In the genomic region with DNA sequence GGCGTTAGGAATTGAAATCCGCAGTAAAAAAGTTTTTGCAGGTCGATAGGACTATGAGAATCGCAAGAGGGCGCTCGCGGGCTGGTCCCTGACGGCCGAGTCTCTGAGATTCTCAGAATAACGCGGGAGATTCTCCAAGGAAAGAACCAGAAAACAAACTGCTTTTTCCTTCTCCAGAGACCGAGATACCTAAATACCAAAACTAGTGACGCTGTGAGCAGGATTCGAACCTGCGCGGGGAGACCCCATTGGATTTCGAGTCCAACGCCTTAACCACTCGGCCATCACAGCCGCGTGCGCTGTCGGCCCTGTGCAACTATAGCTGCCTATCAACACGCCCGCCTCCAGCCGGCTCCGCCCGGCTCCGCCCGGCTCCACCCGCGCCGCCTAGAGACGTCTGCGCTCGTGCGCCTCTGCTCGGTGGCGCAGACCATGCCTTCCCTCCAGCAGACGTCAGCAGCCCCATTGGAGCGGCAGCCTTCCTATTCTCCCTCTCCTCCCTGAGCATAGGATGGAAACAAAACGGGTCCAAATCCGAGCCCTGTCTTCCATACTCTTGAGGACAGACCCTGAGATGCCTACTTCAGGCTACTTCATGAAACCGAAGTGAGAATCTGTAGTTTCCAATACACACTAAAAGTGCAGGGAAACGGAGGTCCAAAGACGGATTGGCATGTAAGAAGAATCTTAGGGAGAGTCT, we compare ENCODE assay signal across 1 cellular context.
TF ChIP-seq lines count a peak whose summit lies in the region.

No MANE protein-coding gene starts in this region.

TF ChIP-seq in HepG2, 621 proteins besides CTCF, POLR2A, EP300 and RAD21 (continued from another document and continues in another):
- TF ChIP-seq ZGPAT (CRISPR knock-in tag; IDR thresholded peaks at IDR 0.05) = peak; percentile 90
- 0 out of 2 replicates have a peak, but pooled peaks have one; percentile 50 for TF ChIP-seq ZNF205 (CRISPR knock-in tag; IDR thresholded peaks at IDR 0.05)
- peak; percentile 82 for TF ChIP-seq GATAD2A (CRISPR knock-in tag; IDR thresholded peaks at IDR 0.05)
- no peak for TF ChIP-seq ZFP1 (CRISPR knock-in tag; IDR thresholded peaks at IDR 0.05)
- no peak for TF ChIP-seq HIVEP1 (CRISPR knock-in tag; IDR thresholded peaks at IDR 0.05)
- peak; percentile 49 for TF ChIP-seq POLR2G (IDR thresholded peaks at IDR 0.05; ENCODE audit: low read depth, low read length)
- TF ChIP-seq, protein P1, sequence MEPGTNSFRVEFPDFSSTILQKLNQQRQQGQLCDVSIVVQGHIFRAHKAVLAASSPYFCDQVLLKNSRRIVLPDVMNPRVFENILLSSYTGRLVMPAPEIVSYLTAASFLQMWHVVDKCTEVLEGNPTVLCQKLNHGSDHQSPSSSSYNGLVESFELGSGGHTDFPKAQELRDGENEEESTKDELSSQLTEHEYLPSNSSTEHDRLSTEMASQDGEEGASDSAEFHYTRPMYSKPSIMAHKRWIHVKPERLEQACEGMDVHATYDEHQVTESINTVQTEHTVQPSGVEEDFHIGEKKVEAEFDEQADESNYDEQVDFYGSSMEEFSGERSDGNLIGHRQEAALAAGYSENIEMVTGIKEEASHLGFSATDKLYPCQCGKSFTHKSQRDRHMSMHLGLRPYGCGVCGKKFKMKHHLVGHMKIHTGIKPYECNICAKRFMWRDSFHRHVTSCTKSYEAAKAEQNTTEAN (CRISPR knock-in tag; conservative IDR thresholded peaks at IDR 0.05) = 0 out of 2 replicates have a peak, but pooled peaks have one; percentile 29
- 0 out of 2 replicates have a peak, but pooled peaks have one; percentile 44 for TF ChIP-seq RBFOX2 (IDR thresholded peaks at IDR 0.05; ENCODE audit: low read depth, low read length)
- peak; percentile 74; the same call in 1 of the 2 replicates for TF ChIP-seq TIGD3 (CRISPR knock-in tag; IDR thresholded peaks at IDR 0.05; ENCODE audit: borderline replicate concordance)
- peak; percentile 62; the same call in 1 of the 2 replicates for TF ChIP-seq ZNF768 (CRISPR knock-in tag; IDR thresholded peaks at IDR 0.05)
- TF ChIP-seq TGIF2 (CRISPR knock-in tag; IDR thresholded peaks at IDR 0.05) = 0 out of 2 replicates have a peak, but pooled peaks have one; percentile 14
- peak; percentile 56 for TF ChIP-seq ZBED4 (CRISPR knock-in tag; IDR thresholded peaks at IDR 0.05; ENCODE audit: borderline replicate concordance)
- TF ChIP-seq ADNP (CRISPR knock-in tag; IDR thresholded peaks at IDR 0.05) = peak; percentile 55; the same call in 1 of the 2 replicates
- peak; percentile 81; the same call in 1 of the 2 replicates for TF ChIP-seq SP5 (CRISPR knock-in tag; IDR thresholded peaks at IDR 0.05; ENCODE audit: borderline replicate concordance, low read depth)
- TF ChIP-seq ELF1 (CRISPR knock-in tag; IDR thresholded peaks at IDR 0.05) = peak; percentile 10
- no peak for TF ChIP-seq MIER2 (CRISPR knock-in tag; IDR thresholded peaks at IDR 0.05)
- peak; percentile 42 for TF ChIP-seq POGZ (CRISPR knock-in tag; IDR thresholded peaks at IDR 0.05)
- peak; percentile 41; the same call in 1 of the 2 replicates for TF ChIP-seq SPEN (CRISPR knock-in tag; IDR thresholded peaks at IDR 0.05; ENCODE audit: low read depth)
- no peak for TF ChIP-seq HNRNPH1 (optimal IDR thresholded peaks at IDR 0.05; ENCODE audit: low read depth, low read length)
- TF ChIP-seq SETDB1 (CRISPR knock-in tag; IDR thresholded peaks at IDR 0.05; ENCODE audit: borderline replicate concordance) = no peak
- TF ChIP-seq HMG20A (CRISPR knock-in tag; IDR thresholded peaks at IDR 0.05; ENCODE audit: borderline replicate concordance) = no peak
- peak; percentile 37; the same call in 1 of the 2 replicates for TF ChIP-seq NFIC (IDR thresholded peaks at IDR 0.05; ENCODE audit: low read length)
- TF ChIP-seq FOSL2 (CRISPR knock-in tag; IDR thresholded peaks at IDR 0.05) = peak; percentile 45
- peak; percentile 79 for TF ChIP-seq ELF3 (CRISPR knock-in tag; IDR thresholded peaks at IDR 0.05)
- peak; percentile 62 for TF ChIP-seq TEAD3 (CRISPR knock-in tag; optimal IDR thresholded peaks at IDR 0.05; ENCODE audit: borderline replicate concordance)
- peak; percentile 59; the same call in 1 of the 2 replicates for TF ChIP-seq ZNF362 (CRISPR knock-in tag; IDR thresholded peaks at IDR 0.05; ENCODE audit: borderline replicate concordance)
- TF ChIP-seq HOXA7 (CRISPR knock-in tag; IDR thresholded peaks at IDR 0.05) = no peak
- TF ChIP-seq, protein P2, sequence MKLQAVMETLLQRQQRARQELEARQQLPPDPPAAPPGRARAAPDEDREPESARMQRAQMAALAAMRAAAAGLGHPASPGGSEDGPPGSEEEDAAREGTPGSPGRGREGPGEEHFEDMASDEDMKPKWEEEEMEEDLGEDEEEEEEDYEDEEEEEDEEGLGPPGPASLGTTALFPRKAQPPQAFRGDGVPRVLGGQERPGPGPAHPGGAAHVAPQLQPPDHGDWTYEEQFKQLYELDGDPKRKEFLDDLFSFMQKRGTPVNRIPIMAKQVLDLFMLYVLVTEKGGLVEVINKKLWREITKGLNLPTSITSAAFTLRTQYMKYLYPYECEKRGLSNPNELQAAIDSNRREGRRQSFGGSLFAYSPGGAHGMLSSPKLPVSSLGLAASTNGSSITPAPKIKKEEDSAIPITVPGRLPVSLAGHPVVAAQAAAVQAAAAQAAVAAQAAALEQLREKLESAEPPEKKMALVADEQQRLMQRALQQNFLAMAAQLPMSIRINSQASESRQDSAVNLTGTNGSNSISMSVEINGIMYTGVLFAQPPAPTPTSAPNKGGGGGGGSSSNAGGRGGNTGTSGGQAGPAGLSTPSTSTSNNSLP (IDR thresholded peaks at IDR 0.05; ENCODE audit: low read depth, low read length) = peak; percentile 56; the same call in 1 of the 2 replicates
- TF ChIP-seq SIN3A (IDR thresholded peaks at IDR 0.05; ENCODE audit: borderline replicate concordance, low read depth, low read length) = peak; percentile 56; the same call in 1 of the 2 replicates
- peak; percentile 73 for TF ChIP-seq ZNF503 (CRISPR knock-in tag; IDR thresholded peaks at IDR 0.05)
- 0 out of 2 replicates have a peak, but pooled peaks have one; percentile 74 for TF ChIP-seq PRMT3 (CRISPR knock-in tag; IDR thresholded peaks at IDR 0.05; ENCODE audit: borderline replicate concordance, low read depth)
- TF ChIP-seq, protein P3, sequence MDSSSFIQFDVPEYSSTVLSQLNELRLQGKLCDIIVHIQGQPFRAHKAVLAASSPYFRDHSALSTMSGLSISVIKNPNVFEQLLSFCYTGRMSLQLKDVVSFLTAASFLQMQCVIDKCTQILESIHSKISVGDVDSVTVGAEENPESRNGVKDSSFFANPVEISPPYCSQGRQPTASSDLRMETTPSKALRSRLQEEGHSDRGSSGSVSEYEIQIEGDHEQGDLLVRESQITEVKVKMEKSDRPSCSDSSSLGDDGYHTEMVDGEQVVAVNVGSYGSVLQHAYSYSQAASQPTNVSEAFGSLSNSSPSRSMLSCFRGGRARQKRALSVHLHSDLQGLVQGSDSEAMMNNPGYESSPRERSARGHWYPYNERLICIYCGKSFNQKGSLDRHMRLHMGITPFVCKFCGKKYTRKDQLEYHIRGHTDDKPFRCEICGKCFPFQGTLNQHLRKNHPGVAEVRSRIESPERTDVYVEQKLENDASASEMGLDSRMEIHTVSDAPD (CRISPR knock-in tag; IDR thresholded peaks at IDR 0.05) = peak; percentile 84
- TF ChIP-seq NFKB2 (CRISPR knock-in tag; IDR thresholded peaks at IDR 0.05; ENCODE audit: borderline replicate concordance) = peak; percentile 94; the same call in 1 of the 2 replicates
- TF ChIP-seq, protein P4, sequence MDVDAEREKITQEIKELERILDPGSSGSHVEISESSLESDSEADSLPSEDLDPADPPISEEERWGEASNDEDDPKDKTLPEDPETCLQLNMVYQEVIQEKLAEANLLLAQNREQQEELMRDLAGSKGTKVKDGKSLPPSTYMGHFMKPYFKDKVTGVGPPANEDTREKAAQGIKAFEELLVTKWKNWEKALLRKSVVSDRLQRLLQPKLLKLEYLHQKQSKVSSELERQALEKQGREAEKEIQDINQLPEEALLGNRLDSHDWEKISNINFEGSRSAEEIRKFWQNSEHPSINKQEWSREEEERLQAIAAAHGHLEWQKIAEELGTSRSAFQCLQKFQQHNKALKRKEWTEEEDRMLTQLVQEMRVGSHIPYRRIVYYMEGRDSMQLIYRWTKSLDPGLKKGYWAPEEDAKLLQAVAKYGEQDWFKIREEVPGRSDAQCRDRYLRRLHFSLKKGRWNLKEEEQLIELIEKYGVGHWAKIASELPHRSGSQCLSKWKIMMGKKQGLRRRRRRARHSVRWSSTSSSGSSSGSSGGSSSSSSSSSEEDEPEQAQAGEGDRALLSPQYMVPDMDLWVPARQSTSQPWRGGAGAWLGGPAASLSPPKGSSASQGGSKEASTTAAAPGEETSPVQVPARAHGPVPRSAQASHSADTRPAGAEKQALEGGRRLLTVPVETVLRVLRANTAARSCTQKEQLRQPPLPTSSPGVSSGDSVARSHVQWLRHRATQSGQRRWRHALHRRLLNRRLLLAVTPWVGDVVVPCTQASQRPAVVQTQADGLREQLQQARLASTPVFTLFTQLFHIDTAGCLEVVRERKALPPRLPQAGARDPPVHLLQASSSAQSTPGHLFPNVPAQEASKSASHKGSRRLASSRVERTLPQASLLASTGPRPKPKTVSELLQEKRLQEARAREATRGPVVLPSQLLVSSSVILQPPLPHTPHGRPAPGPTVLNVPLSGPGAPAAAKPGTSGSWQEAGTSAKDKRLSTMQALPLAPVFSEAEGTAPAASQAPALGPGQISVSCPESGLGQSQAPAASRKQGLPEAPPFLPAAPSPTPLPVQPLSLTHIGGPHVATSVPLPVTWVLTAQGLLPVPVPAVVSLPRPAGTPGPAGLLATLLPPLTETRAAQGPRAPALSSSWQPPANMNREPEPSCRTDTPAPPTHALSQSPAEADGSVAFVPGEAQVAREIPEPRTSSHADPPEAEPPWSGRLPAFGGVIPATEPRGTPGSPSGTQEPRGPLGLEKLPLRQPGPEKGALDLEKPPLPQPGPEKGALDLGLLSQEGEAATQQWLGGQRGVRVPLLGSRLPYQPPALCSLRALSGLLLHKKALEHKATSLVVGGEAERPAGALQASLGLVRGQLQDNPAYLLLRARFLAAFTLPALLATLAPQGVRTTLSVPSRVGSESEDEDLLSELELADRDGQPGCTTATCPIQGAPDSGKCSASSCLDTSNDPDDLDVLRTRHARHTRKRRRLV (CRISPR knock-in tag; IDR thresholded peaks at IDR 0.05) = peak; percentile 89; the same call in 1 of the 2 replicates
- TF ChIP-seq ZNF282 (IDR thresholded peaks at IDR 0.05; ENCODE audit: partially characterized antibody) = no peak
